21 cellular contexts compared by ENCODE assay signal in the genomic region with DNA sequence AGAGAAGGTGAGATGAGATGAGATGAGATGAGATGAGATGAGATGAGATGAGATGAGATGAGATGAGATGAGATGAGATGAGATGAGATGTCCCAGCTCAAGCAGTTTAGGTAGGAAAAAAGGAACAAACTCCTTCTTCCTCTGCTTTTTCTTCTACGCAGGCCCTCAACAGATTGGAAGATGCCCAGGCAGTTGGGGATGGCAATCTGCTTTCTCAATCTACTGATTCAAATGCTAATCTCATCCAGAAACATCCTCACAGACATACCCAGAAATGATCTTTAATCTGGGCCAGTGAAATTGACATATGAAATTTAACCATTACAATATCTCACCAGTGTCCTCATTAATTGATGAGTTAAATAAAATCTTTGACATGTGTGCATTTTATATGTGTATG.
"Had no signal": no experiment of that assay in that cellular context is flagged by ENCODE, and none has a peak within 500 bp of the region (broad histone marks: within the 10 kb centered on the region; RNA-seq: fewer than 3 reads in every experiment).

No MANE protein-coding gene starts in this region.

- DNase-seq: dermis blood vessel endothelial cell; dorsolateral prefrontal cortex; effector CD4-positive, alpha-beta T cell; effector memory CD4-positive, alpha-beta T cell; esophagus squamous epithelium; foreskin fibroblast; foreskin melanocyte; gastrocnemius medialis; glutamatergic neuron; head of caudate nucleus; heart right ventricle; hippocampal formation; left cardiac atrium; left lung; left ventricle myocardium superior; lower lobe of right lung; midbrain; naive thymus-derived CD4-positive, alpha-beta T cell had no signal

- H3K27ac ChIP-seq: coronary artery, dorsolateral prefrontal cortex, epithelial cell of prostate, esophagus squamous epithelium, gastrocnemius medialis, heart right ventricle, left lung, lower lobe of right lung had no signal

- H3K27me3 ChIP-seq: dorsolateral prefrontal cortex, esophagus squamous epithelium, gastrocnemius medialis, heart right ventricle, left lung had no signal

- H3K4me3 Mint-ChIP-seq: naive thymus-derived CD4-positive, alpha-beta T cell had no signal

- H3K4me1 ChIP-seq: esophagus squamous epithelium, left lung, lower lobe of right lung had no signal

- H3K4me1 Mint-ChIP-seq: naive thymus-derived CD4-positive, alpha-beta T cell had no signal

- H3K36me3 Mint-ChIP-seq: naive thymus-derived CD4-positive, alpha-beta T cell had no signal

- H3K4me3 ChIP-seq: coronary artery, dorsolateral prefrontal cortex, esophagus squamous epithelium, gastrocnemius medialis, heart right ventricle, left lung, lower lobe of right lung had no signal

- H3K36me3 ChIP-seq: esophagus squamous epithelium, gastrocnemius medialis, heart right ventricle, left lung, lower lobe of right lung had no signal

- H3K9me3 ChIP-seq: gastrocnemius medialis, lower lobe of right lung had no signal

- ATAC-seq: esophagus mucosa; gastrocnemius medialis; heart right ventricle; left cardiac atrium; left lung; left ventricle myocardium superior; lower lobe of right lung; naive thymus-derived CD4-positive, alpha-beta T cell had no signal

- H3K27ac Mint-ChIP-seq: naive thymus-derived CD4-positive, alpha-beta T cell had no signal
